In the genomic region with DNA sequence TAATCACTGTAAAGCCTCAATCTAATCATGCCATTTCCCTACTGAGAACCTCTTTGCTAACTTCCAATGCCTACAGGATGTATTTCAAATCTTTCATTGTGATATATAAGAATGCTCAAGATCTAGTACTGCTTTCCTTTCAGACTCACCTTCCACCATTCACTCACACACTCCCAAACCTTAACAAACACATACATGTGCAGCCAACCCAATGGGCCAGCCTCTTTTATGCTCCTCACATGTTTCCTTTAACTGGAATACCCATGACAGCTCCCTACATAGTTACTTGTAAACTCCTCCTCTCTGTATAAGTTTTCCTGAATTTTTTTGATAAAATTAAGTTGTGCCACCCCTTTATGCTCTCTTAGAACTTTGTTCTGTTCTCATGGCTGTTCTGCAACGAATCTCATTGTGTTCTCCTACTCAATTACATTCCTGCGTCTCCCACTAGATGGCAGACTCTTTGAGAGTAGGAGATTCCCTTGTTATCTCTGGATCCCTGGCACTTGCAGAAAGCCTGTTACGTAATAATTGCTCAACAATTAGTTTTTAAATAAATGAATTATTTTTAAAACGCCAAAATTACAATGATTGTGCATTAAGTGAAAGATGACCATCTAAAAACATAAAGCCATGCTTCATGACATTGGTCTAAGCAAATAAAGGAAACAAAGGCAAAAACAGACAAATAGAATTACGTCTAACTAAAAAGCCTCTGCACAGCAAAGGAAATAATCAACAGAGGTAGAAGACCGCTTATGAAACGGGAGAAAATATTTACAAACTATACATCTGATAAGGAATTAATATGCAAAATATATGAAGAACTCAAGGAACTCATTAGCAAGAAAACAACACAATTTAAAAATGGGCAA, we compare ENCODE assay signal across 10 cellular contexts. TPM values are rescaled to one million over a fixed set of nuclear protein-coding genes. Genes with fewer than 3 reads are reported as not detected.
DNase-seq lines count a peak whose midpoint lies in the region; ATAC-seq and TF ChIP-seq lines count a peak whose summit lies in the region.
"Not testable (repeated sequence)": the region's sequence is repeated elsewhere in the genome, so short reads cannot be mapped to it uniquely, and the experiment has no call there.
"Had no signal": no experiment of that assay in that cellular context is flagged by ENCODE, and none has a peak within 500 bp of the region (broad histone marks: within the 10 kb centered on the region; RNA-seq: fewer than 3 reads in every experiment).

No MANE protein-coding gene starts in this region.

- not testable (repeated sequence) for H3K9me2 ChIP-seq in SK-N-SH

- ATAC-seq in mucosa of descending colon (peak; percentile 78), aorta (ENCODE audit: low FRiP score) (peak; percentile 72)

- H3K27me3 ChIP-seq in SK-N-SH (ENCODE audit: insufficient read depth); aorta (ENCODE audit: control insufficient read depth in 1 of 2, insufficient read depth in 2 of 2, low read length in 1 of 2): not testable (repeated sequence)

- peak; percentile 5 for DNase-seq in DMS114 treated with DMSO at 0.1 percent for 48 hours (lab: John Stamatoyannopoulos, UW; ENCODE audit: unreplicated experiment)
- peak; percentile 65 for DNase-seq in HCEC 1CT
- peak; percentile 10 for DNase-seq in NCI-H2171 treated with DMSO at 0.1 percent for 48 hours (lab: John Stamatoyannopoulos, UW)
- DNase-seq in SK-N-SH, aorta: not testable (repeated sequence)
- peak; percentile 18 to 59 for DNase-seq in foreskin fibroblast
- peak in 1 of 3 donors; percentile 67 for DNase-seq in mucosa of descending colon

- H3K36me3 Mint-ChIP-seq in brain, result not testable (repeated sequence)

- H3K9ac ChIP-seq in SK-N-SH, result not testable (repeated sequence)

- not testable (repeated sequence) for H3F3A ChIP-seq in SK-N-SH (replicated peaks; ENCODE audit: insufficient read depth)

- H3K27ac Mint-ChIP-seq in brain, result not testable (repeated sequence)

- intact Hi-C loops in mucosa of descending colon (cut with DNase I, micrococcal nuclease); aorta (cut with DNase I): not testable (repeated sequence)

- not testable (repeated sequence) for H2AFZ ChIP-seq in SK-N-SH (ENCODE audit: low read depth)

- POLR2A ChIA-PET in SK-N-SH (lab: Yijun Ruan, JAX), result not testable (repeated sequence)

- H3K9me3 ChIP-seq in SK-N-SH; mucosa of descending colon; aorta (ENCODE audit: control insufficient read depth, low read length): not testable (repeated sequence)

- not testable (repeated sequence) for H3K4me2 ChIP-seq in SK-N-SH

- CTCF ChIA-PET in SK-N-SH (lab: Yijun Ruan, JAX), result interaction anchor here (0.7 to 1.0 kb wide), 2 partner anchors 106 to 357 kb away, joined by 3 read pairs; no protein-coding TSS in a partner anchor

- peaks cover 8 to 14% (median 11%) of the 10 kb centered on the region in 5 experiments for H3K9me3 Mint-ChIP-seq in brain

- not testable (repeated sequence) for H3K36me3 ChIP-seq in SK-N-SH (replicated peaks in 1 of 2; ENCODE audit: control insufficient read depth in 1 of 2, insufficient read depth in 2 of 2, low read length in 1 of 2); mucosa of descending colon (ENCODE audit: low read depth); aorta (ENCODE audit: control insufficient read depth in 1 of 2, insufficient read depth in 2 of 2, low read length in 1 of 2)

- H3K4me3 Mint-ChIP-seq in brain, result not testable (repeated sequence)

- TF ChIP-seq CTCF in SK-N-SH (IDR thresholded peaks at IDR 0.05) (peak; percentile 53), brain (conservative IDR thresholded peaks at IDR 0.05) (peak; percentile 43), foreskin fibroblast (IDR thresholded peaks at IDR 0.05; ENCODE audit: low read depth, low read length) (peak; percentile 44)
- not testable (repeated sequence) for TF ChIP-seq CTCF in mucosa of descending colon (IDR thresholded peaks at IDR 0.05)

- not testable (repeated sequence) for H3K4me1 ChIP-seq in SK-N-SH (ENCODE audit: control insufficient read depth in 1 of 2, insufficient read depth in 2 of 2, low read depth in 1 of 2, low read length in 1 of 2); mucosa of descending colon (ENCODE audit: low read depth); aorta (ENCODE audit: control insufficient read depth in 1 of 2, insufficient read depth in 2 of 2, low read length in 2 of 2)

- H3K4me3 ChIP-seq in SK-N-SH (ENCODE audit: low read depth in 2 of 2, low read length in 1 of 2); foreskin fibroblast (ENCODE audit: low read depth in 1 of 2, low read length in 2 of 2); mucosa of descending colon; aorta (ENCODE audit: low read length in 2 of 2): not testable (repeated sequence)

- not testable (repeated sequence) for H3K27me3 Mint-ChIP-seq in brain

- H4K20me1 ChIP-seq in SK-N-SH (ENCODE audit: insufficient read depth), result not testable (repeated sequence)

- not testable (repeated sequence) for H3K27ac ChIP-seq in SK-N-SH (ENCODE audit: low read depth in 2 of 2, low read length in 1 of 2); aorta (ENCODE audit: low read depth in 1 of 2, low read length in 2 of 2)

- not testable (repeated sequence) for H3K4me1 Mint-ChIP-seq in brain

- 45% methylated on average over 7 of the region's 7 CpGs for whole genome bisulfite sequencing in SK-N-SH (ENCODE audit: low lambda C conversion rate)
- WGBS in aorta, 2 donors, result 32 to 40% methylated on average over 7 of the region's 7 CpGs

- TF ChIP-seq EP300 in SK-N-SH (IDR thresholded peaks at IDR 0.05; ENCODE audit: borderline replicate concordance in 1 of 2, low read depth in 1 of 2, low read length in 1 of 2), result not testable (repeated sequence)

- H3K79me2 ChIP-seq in SK-N-SH (ENCODE audit: insufficient read depth), result not testable (repeated sequence)

- not testable (repeated sequence) for TF ChIP-seq RAD21 in SK-N-SH (IDR thresholded peaks at IDR 0.05; ENCODE audit: low read length)

RNA-seq across cellular contexts. Expression of a gene that starts 2.1 kb away (rescaled TPM):
- not detected in 2 replicates for polyA plus RNA-seq in SK-N-SH (2012; rRNA removed)
- not detected in 2 replicates for polyA plus RNA-seq in SK-N-SH (2012; cell fraction: cytosol; rRNA removed)
- polyA plus RNA-seq in SK-N-SH (2012; cell fraction: nucleus; rRNA removed), result not detected in 2 replicates
- not detected for polyA plus RNA-seq in brain (ENCODE audit: insufficient read depth, low read depth, low replicate concordance)
- total RNA-seq in mucosa of descending colon, result 1 to 10 TPM in 2 of 3 donors, under 1 TPM in 1; 0.58 to 3.3 (median 1.3) TPM
- 1 to 10 TPM in 1 of 2 donors, not detected in 1; 1.1 TPM for total RNA-seq in aorta
- polyA plus RNA-seq in aorta, result not detected
- total RNA-seq: tibial nerve had no signal
- polyA plus RNA-seq: adipose tissue had no signal

RNA-seq across cellular contexts. Expression of a gene that starts 30.5 kb away (rescaled TPM):
- not detected in 2 replicates for polyA plus RNA-seq in SK-N-SH (2012; rRNA removed)
- 0.01 TPM in 1 of 2 replicates, not detected in the other for polyA plus RNA-seq in SK-N-SH (2012; cell fraction: cytosol; rRNA removed)
- 0.09 and 0.11 TPM in 2 replicates for polyA plus RNA-seq in SK-N-SH (2012; cell fraction: nucleus; rRNA removed)
- 3.6 TPM for polyA plus RNA-seq in brain (ENCODE audit: insufficient read depth, low read depth, low replicate concordance)
- 1 to 10 TPM in 1 of 3 donors, under 1 TPM in 1, not detected in 1; 0.22 to 1.1 TPM for total RNA-seq in mucosa of descending colon
- total RNA-seq in aorta, result under 1 TPM in 1 of 2 donors, not detected in 1; 0.26 TPM
- under 1 TPM in 1 of 2 donors, not detected in 1; 0.20 TPM for polyA plus RNA-seq in aorta
